In genomic region chr2:176130153-176130916, GRCh38 we compare ENCODE assay signal across 8 cellular contexts. TPM values are rescaled to one million over a fixed set of nuclear protein-coding genes. Genes with fewer than 3 reads are reported as not detected.
DNase-seq lines count a peak whose midpoint lies in the region; ATAC-seq and TF ChIP-seq lines count a peak whose summit lies in the region.

No MANE protein-coding gene starts in this region.

- peaks cover 96% of the 10 kb centered on the region for H3K27me3 Mint-ChIP-seq in brain

- peaks cover 45% of the 10 kb centered on the region for H3K4me1 ChIP-seq in muscle layer of colon (ENCODE audit: insufficient read depth, low read length)

- H3K9me3 Mint-ChIP-seq in brain, result peaks cover 0 to 18% (median 4%) of the 10 kb centered on the region in 5 experiments

- H3K27ac ChIP-seq in muscle layer of colon (ENCODE audit: low read depth, low read length), result peak overlapping the region; percentile 96

- peak overlapping the region in 2 of 5 experiments; percentile 91 to 93 for H3K27ac Mint-ChIP-seq in brain

- H3K9me3 ChIP-seq in muscle layer of colon (ENCODE audit: low read length), result no peaks in the 10 kb centered on the region

- DNase-seq in COLO829 (ENCODE audit: low spot score) (peak; percentile 42), NCI-H2171 (lab: John Stamatoyannopoulos, UW) (peak; percentile 63), NCI-H146 treated with DMSO at 0.1 percent for 48 hours (lab: John Stamatoyannopoulos, UW; ENCODE audit: unreplicated experiment) (no peak), cerebellar cortex (ENCODE audit: low spot score) (no peak), hypothalamus (lab: John Stamatoyannopoulos, UW) (no peak)

- H3K4me3 ChIP-seq in muscle layer of colon (ENCODE audit: low read depth in 1 of 2, low read length in 2 of 2), result peak overlapping the region; percentile 53 to 61

- H3K4me3 Mint-ChIP-seq in brain, result peak overlapping the region; percentile 73 to 95 (median 80)

- H3K36me3 Mint-ChIP-seq in brain, result no peaks in the 10 kb centered on the region

- ATAC-seq in GM21423 (IDR thresholded peaks at IDR 0.05; ENCODE audit: unreplicated experiment), result no peak

- H3K36me3 ChIP-seq in muscle layer of colon (ENCODE audit: insufficient read depth, low read length), result no peaks in the 10 kb centered on the region

- peaks cover 56% of the 10 kb centered on the region for H3K4me1 Mint-ChIP-seq in brain

- no peaks in the 10 kb centered on the region for H3K27me3 ChIP-seq in muscle layer of colon (ENCODE audit: control insufficient read depth in 1 of 2, insufficient read depth in 2 of 2, low read length in 2 of 2)

- no peak for TF ChIP-seq CTCF in brain (conservative IDR thresholded peaks at IDR 0.05)

- H3K9ac ChIP-seq in muscle layer of colon (ENCODE audit: low read length), result peak overlapping the region; percentile 73

RNA-seq across cellular contexts. Expression of gene HOXD8, which starts 0.8 kb away (rescaled TPM):
- 10.0 TPM for polyA plus RNA-seq in brain (ENCODE audit: insufficient read depth, low read depth, low replicate concordance)

RNA-seq across cellular contexts. Expression of gene HOXD9, which starts 7.8 kb away (rescaled TPM):
- 8.9 TPM for polyA plus RNA-seq in brain (ENCODE audit: insufficient read depth, low read depth, low replicate concordance)

RNA-seq across cellular contexts. Expression of gene HOXD10, which starts 13.8 kb away (rescaled TPM):
- polyA plus RNA-seq in brain (ENCODE audit: insufficient read depth, low read depth, low replicate concordance), result 17.2 TPM

RNA-seq across cellular contexts. Expression of gene HOXD4, which starts 21.0 kb away (rescaled TPM):
- polyA plus RNA-seq in brain (ENCODE audit: insufficient read depth, low read depth, low replicate concordance), result not detected

RNA-seq across cellular contexts. Expression of gene HOXD11, which starts 23.3 kb away (rescaled TPM):
- 5.1 TPM for polyA plus RNA-seq in brain (ENCODE audit: insufficient read depth, low read depth, low replicate concordance)

Comparison
In these comparisons a context has a peak if more than half of its experiments do, and no peak if none do; other contexts are left out.
1. DNase-seq: peak in COLO829 (single experiment) and NCI-H2171 (single experiment); none in NCI-H146 treated with DMSO at 0.1 percent for 48 hours (single experiment), cerebellar cortex (single experiment) and hypothalamus (0 of 51).